ENCODE assay signal across 18 cellular contexts in the genomic region with DNA sequence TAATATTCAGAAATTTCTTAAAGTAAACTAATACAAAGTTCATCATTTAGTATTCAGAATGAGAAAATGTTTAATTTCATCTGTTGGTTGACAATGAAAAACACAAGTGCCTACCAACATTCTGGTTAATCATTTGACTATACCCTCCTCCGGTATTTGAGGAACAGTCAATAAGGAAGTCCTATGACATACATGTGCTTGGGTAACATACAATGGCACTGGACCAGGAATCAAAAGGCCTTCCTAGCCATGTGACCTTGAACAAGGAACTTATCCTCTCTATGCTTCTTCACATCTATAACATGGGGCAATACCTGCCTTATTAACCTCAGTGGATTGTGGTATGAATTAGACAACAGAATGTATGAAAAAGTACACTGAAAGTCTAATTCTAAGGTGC.
DNase-seq lines count a peak whose midpoint lies in the region; ATAC-seq, FAIRE-seq and TF ChIP-seq lines count a peak whose summit lies in the region.
"Had no signal": no experiment of that assay in that cellular context is flagged by ENCODE, and none has a peak within 500 bp of the region (broad histone marks: within the 10 kb centered on the region; RNA-seq: fewer than 3 reads in every experiment).

No MANE protein-coding gene starts in this region.

- peak; percentile 25 to 81 for DNase-seq in HL-60 (ENCODE audit: low read depth in 1 of 2, low spot score in 1 of 2)
- peak; percentile 2 for DNase-seq in OCI-M1 (lab: John Stamatoyannopoulos, UW)
- peak; percentile 13 for DNase-seq in HepG2 (ENCODE audit: low spot score)
- DNase-seq in pancreas: peak in 2 of 6 donors; percentile 5 to 12
- DNase-seq in natural killer cell: no peak
- no peak for DNase-seq in islet precursor cell
- no peak for DNase-seq in ecto neural progenitor cell (ENCODE audit: low spot score)
- DNase-seq in activated naive CD4-positive, alpha-beta T cell treated with anti-CD3 and anti-CD28 coated beads, Interleukin-2, amount 50 U/mL, for 72 hours (ENCODE audit: low spot score in 2 of 2): no peak
- DNase-seq: ACHN; CD4-positive, alpha-beta T cell; DND-41; GM23248; KG1; NCI-H1105; NCI-H1694 treated with DMSO at 0.1 percent for 48 hours; NCI-H446; NCI-H69 had no signal

- no peaks in the 10 kb centered on the region for H3K4me1 Mint-ChIP-seq in natural killer cell
- H3K4me1 Mint-ChIP-seq: B cell had no signal

- no peak overlapping the region for H3K9ac ChIP-seq in HepG2 (ENCODE audit: insufficient read depth, low read depth, low read length)
- H3K9ac ChIP-seq: GM23248 had no signal

- no peak overlapping the region for H3K27ac Mint-ChIP-seq in natural killer cell
- no peak overlapping the region for H3K27ac Mint-ChIP-seq in activated naive CD4-positive, alpha-beta T cell treated with anti-CD3 and anti-CD28 coated beads, Interleukin-2, amount 50 U/mL, for 72 hours
- H3K27ac Mint-ChIP-seq: B cell; CD4-positive, alpha-beta T cell had no signal

- no peak for TF ChIP-seq RAD21 in HepG2 (CRISPR knock-in tag; IDR thresholded peaks at IDR 0.05)

- no peaks in the 10 kb centered on the region for H3K9me3 ChIP-seq in HepG2 (ENCODE audit: low read length)
- no peaks in the 10 kb centered on the region for H3K9me3 ChIP-seq in pancreas

- H3K4me1 ChIP-seq in HepG2 (ENCODE audit: insufficient read depth, low read length) (no peaks in the 10 kb centered on the region; the same call in 1 of the 2 replicates), pancreas (peaks cover 0 to 8% (median 0%) of the 10 kb centered on the region in 3 donors)

- no TSS peak for BruUV-seq in HepG2 (replicated peaks; lab: Mats Ljungman, UMichigan)

- WGBS in HepG2 (ENCODE audit: low lambda C conversion rate): 86% methylated on average over 1 of the region's 1 CpG
- 9 to 15% methylated on average over 1 of the region's 1 CpG for WGBS in pancreas, 2 donors

- peaks cover 0 to 7% of the 10 kb centered on the region in 2 experiments; a peak in 1 of 5 replicates for H3K36me3 ChIP-seq in HepG2 (replicated peaks in 1 of 2; ENCODE audit: control insufficient read depth in 1 of 2, insufficient read depth in 2 of 2, low read length in 2 of 2)
- H3K36me3 ChIP-seq in pancreas: peaks cover 0 to 26% (median 6%) of the 10 kb centered on the region in 3 donors

- CTCF ChIA-PET in HepG2 (lab: Yijun Ruan, JAX; ENCODE audit: low intra/inter-chr PET ratio, low total read pairs): no interaction called here

- no peaks in the 10 kb centered on the region for H3K79me2 ChIP-seq in HepG2 (ENCODE audit: insufficient read depth, low read length)

- in situ Hi-C loops in HepG2 (cut with HindIII; ENCODE audit: extremely low pct_ligation_motif_present, low pct_unique_long_range_greater_than_20kb): no loop called here

- H3K27me3 Mint-ChIP-seq in natural killer cell (ENCODE audit: low read depth in 2 of 2): no peaks in the 10 kb centered on the region
- H3K27me3 Mint-ChIP-seq: B cell; CD4-positive, alpha-beta T cell had no signal

- intact Hi-C loops in HepG2 (cut with micrococcal nuclease; ENCODE audit: unreplicated experiment): no loop called here
- intact Hi-C loops in pancreas (cut with DNase I): no loop called here
- intact Hi-C loops in natural killer cell (cut with micrococcal nuclease): no loop called here

- no peaks in the 10 kb centered on the region for H3K27me3 ChIP-seq in HL-60 (ENCODE audit: insufficient read depth, poor library complexity, severe bottlenecking)
- H3K27me3 ChIP-seq in HepG2 (ENCODE audit: control insufficient read depth in 1 of 2, insufficient read depth in 2 of 2, low read length in 2 of 2): no peaks in the 10 kb centered on the region
- no peaks in the 10 kb centered on the region for H3K27me3 ChIP-seq in pancreas

- no peak overlapping the region for H3K4me2 ChIP-seq in HepG2 (ENCODE audit: low read depth, low read length)

- no peak for TF ChIP-seq POLR2A in HepG2 (IDR thresholded peaks at IDR 0.05; ENCODE audit: insufficient read depth in 1 of 2, low read depth in 2 of 2, low read length in 2 of 2)

- TF ChIP-seq CTCF in HL-60 (IDR thresholded peaks at IDR 0.05; ENCODE audit: insufficient read depth, low read length): no peak
- no peak for TF ChIP-seq CTCF in HepG2 (CRISPR knock-in tag; IDR thresholded peaks at IDR 0.05)
- TF ChIP-seq CTCF in pancreas (IDR thresholded peaks at IDR 0.05): no peak
- TF ChIP-seq CTCF in natural killer cell (IDR thresholded peaks at IDR 0.05): no peak

- no peak overlapping the region for H2AFZ ChIP-seq in HepG2 (ENCODE audit: low read length)
- H2AFZ ChIP-seq: GM23248 had no signal

- H3K36me3 Mint-ChIP-seq in natural killer cell: peaks cover 29% of the 10 kb centered on the region
- peaks cover 11 to 22% of the 10 kb centered on the region in 2 donors for H3K36me3 Mint-ChIP-seq in activated naive CD4-positive, alpha-beta T cell treated with anti-CD3 and anti-CD28 coated beads, Interleukin-2, amount 50 U/mL, for 72 hours

- no peak overlapping the region for H3K4me3 Mint-ChIP-seq in natural killer cell
- H3K4me3 Mint-ChIP-seq: B cell; CD4-positive, alpha-beta T cell had no signal

- FAIRE-seq in HepG2 (lab: Jason Lieb, UNC) (no peak), pancreas (lab: Jason Lieb, UNC) (no peak)

- no peak for ATAC-seq in HepG2
- ATAC-seq in pancreas: peak; percentile 55 to 72 (median 68)
- no peak for ATAC-seq in natural killer cell
- ATAC-seq in activated naive CD4-positive, alpha-beta T cell treated with anti-CD3 and anti-CD28 coated beads, Interleukin-2, amount 50 U/mL, for 72 hours: no peak

- H3K27ac ChIP-seq in HL-60 (replicated peaks) (no peak overlapping the region), HepG2 (ENCODE audit: extremely low read length, insufficient read depth, low read length) (no peak overlapping the region), pancreas (no peak overlapping the region)
- H3K27ac ChIP-seq: GM23248 had no signal

- H4K20me1 ChIP-seq in HepG2 (ENCODE audit: insufficient read depth, low read length): no peaks in the 10 kb centered on the region

- TF ChIP-seq EP300 in HepG2 (IDR thresholded peaks at IDR 0.05; ENCODE audit: low read depth in 2 of 2, low read length in 2 of 2): no peak
- no peak for TF ChIP-seq EP300 in HepG2 (CRISPR knock-in tag; IDR thresholded peaks at IDR 0.05; ENCODE audit: borderline replicate concordance)

- no peaks in the 10 kb centered on the region for H3K9me3 Mint-ChIP-seq in natural killer cell
- no peaks in the 10 kb centered on the region for H3K9me3 Mint-ChIP-seq in activated naive CD4-positive, alpha-beta T cell treated with anti-CD3 and anti-CD28 coated beads, Interleukin-2, amount 50 U/mL, for 72 hours
- H3K9me3 Mint-ChIP-seq: CD4-positive, alpha-beta T cell had no signal

- no peak overlapping the region for H3K4me3 ChIP-seq in HL-60 (replicated peaks; ENCODE audit: insufficient read depth, low read length)
- no peak overlapping the region for H3K4me3 ChIP-seq in HepG2 (replicated peaks in 1 of 3; ENCODE audit: insufficient read depth in 1 of 3, low read depth in 2 of 3, low read length in 3 of 3)
- H3K4me3 ChIP-seq in pancreas: no peak overlapping the region
- H3K4me3 ChIP-seq: GM23248 had no signal

- POLR2A ChIA-PET in HepG2 (lab: Yijun Ruan, JAX): no interaction called here

TF ChIP-seq in HepG2, 621 proteins besides CTCF, POLR2A, EP300 and RAD21:
- TF ChIP-seq SIX1 (CRISPR knock-in tag; IDR thresholded peaks at IDR 0.05; ENCODE audit: borderline replicate concordance): no peak
- TF ChIP-seq, protein P1, sequence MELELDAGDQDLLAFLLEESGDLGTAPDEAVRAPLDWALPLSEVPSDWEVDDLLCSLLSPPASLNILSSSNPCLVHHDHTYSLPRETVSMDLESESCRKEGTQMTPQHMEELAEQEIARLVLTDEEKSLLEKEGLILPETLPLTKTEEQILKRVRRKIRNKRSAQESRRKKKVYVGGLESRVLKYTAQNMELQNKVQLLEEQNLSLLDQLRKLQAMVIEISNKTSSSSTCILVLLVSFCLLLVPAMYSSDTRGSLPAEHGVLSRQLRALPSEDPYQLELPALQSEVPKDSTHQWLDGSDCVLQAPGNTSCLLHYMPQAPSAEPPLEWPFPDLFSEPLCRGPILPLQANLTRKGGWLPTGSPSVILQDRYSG (CRISPR knock-in tag; IDR thresholded peaks at IDR 0.05): no peak
- no peak for TF ChIP-seq KDM4B (CRISPR knock-in tag; IDR thresholded peaks at IDR 0.05)
- TF ChIP-seq RBM39 (IDR thresholded peaks at IDR 0.05; ENCODE audit: low read depth, low read length, poor library complexity, severe bottlenecking): no peak
- TF ChIP-seq BCL6 (CRISPR knock-in tag; IDR thresholded peaks at IDR 0.05): peak; percentile 79
- TF ChIP-seq SP5 (CRISPR knock-in tag; IDR thresholded peaks at IDR 0.05; ENCODE audit: borderline replicate concordance, low read depth): no peak
- TF ChIP-seq SRY (CRISPR knock-in tag; IDR thresholded peaks at IDR 0.05): no peak

Comparison
In these comparisons a context has a peak if more than half of its experiments do, and no peak if none do; other contexts are left out.
1. DNase-seq: peak in HL-60 (2 of 2), OCI-M1 (single experiment) and HepG2 (single experiment); none in natural killer cell (single experiment), islet precursor cell (single experiment), ecto neural progenitor cell (single experiment) and activated naive CD4-positive, alpha-beta T cell treated with anti-CD3 and anti-CD28 coated beads, Interleukin-2, amount 50 U/mL, for 72 hours (0 of 2).
2. ATAC-seq: peak in pancreas (4 of 4); none in HepG2 (single experiment), natural killer cell (0 of 3) and activated naive CD4-positive, alpha-beta T cell treated with anti-CD3 and anti-CD28 coated beads, Interleukin-2, amount 50 U/mL, for 72 hours (0 of 2).